ENCODE assay signal across 31 cellular contexts in the genomic region with DNA sequence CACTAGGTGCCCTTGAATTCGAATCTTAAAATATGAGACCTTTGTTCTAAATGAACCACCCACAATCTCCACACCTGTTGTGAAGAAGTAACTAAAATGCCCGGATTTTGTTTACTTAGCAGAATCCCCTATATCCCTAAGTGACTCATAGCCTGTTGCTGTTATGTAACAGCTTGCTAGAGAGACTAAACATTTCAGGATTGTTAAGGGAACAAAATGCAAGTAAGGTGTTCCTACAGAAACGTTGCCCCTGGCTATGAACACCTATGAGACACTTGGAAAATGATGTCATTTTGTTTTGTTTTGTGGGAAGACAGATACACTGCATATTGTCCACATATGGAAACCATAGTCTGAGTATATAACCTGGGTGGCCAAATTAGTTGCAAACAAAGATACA. TPM values are rescaled to one million over a fixed set of nuclear protein-coding genes. Genes with fewer than 3 reads are reported as not detected.
"Had no signal": no experiment of that assay in that cellular context is flagged by ENCODE, and none has a peak within 500 bp of the region (broad histone marks: within the 10 kb centered on the region; RNA-seq: fewer than 3 reads in every experiment).

No MANE protein-coding gene starts in this region.

- H3K27me3 ChIP-seq: adrenal gland, MG63 had no signal

- H3K4me1 ChIP-seq: adrenal gland had no signal

- H3K36me3 ChIP-seq: adrenal gland, MG63 had no signal

- DNase-seq: activated CD4-positive, alpha-beta memory T cell treated with anti-CD3 and anti-CD28 coated beads, Interleukin-2, amount 10 ng/mL, durations not matched to agents 7 days and 5 days; activated CD4-positive, alpha-beta T cell treated with anti-CD3 and anti-CD28 coated beads for 36 hours; activated CD4-positive, alpha-beta T cell treated with anti-CD3 and anti-CD28 coated beads, Interleukin-2, amount 50 U/mL, for 1 hour; activated naive CD4-positive, alpha-beta T cell treated with anti-CD3 and anti-CD28 coated beads, Interleukin-2, amount 50 U/mL, for 16 hours; activated naive CD8-positive, alpha-beta T cell treated with anti-CD3 and anti-CD28 coated beads, Interleukin-2, amount 10 ng/mL, durations not matched to agents 7 days and 5 days; activated T-cell treated with anti-CD3 and anti-CD28 coated beads for 4 hours; activated T-cell treated with anti-CD3 and anti-CD28 coated beads, Interleukin-2, amount 50 U/mL, for 72 hours; adrenal gland; aorta; KG1; MG63; MV-4-11; NCI-H1092 treated with DMSO at 0.1 percent for 48 hours; NCI-H1417 treated with DMSO at 0.1 percent for 48 hours; NCI-H1694; NCI-H2029; NCI-H2107; NCI-H2171 treated with DMSO at 0.1 percent for 48 hours; NCI-H226; NCI-H526; NCI-H82; T-cell had no signal

- H3K4me3 ChIP-seq: adrenal gland, MG63, SK-N-MC had no signal

- H3K27ac ChIP-seq: adrenal gland, SK-N-MC, VCaP had no signal

- ATAC-seq: activated CD4-positive, alpha-beta T cell treated with anti-CD3 and anti-CD28 coated beads for 36 hours; activated T-cell treated with anti-CD3 and anti-CD28 coated beads, Interleukin-2, amount 50 U/mL, for 72 hours; Right ventricle myocardium inferior; T-cell had no signal

- H3K9me3 ChIP-seq: adrenal gland, MG63 had no signal

RNA-seq across cellular contexts. Expression of a gene that starts 24.2 kb away (rescaled TPM):
- total RNA-seq: activated CD4-positive, alpha-beta memory T cell treated with anti-CD3 and anti-CD28 coated beads, Interleukin-2, amount 10 ng/mL, durations not matched to agents 7 days and 5 days; activated CD4-positive, alpha-beta T cell treated with anti-CD3 and anti-CD28 coated beads for 36 hours; activated CD8-positive, alpha-beta memory T cell treated with anti-CD3 and anti-CD28 coated beads for 36 hours; activated naive CD8-positive, alpha-beta T cell treated with anti-CD3 and anti-CD28 coated beads, Interleukin-2, amount 10 ng/mL, durations not matched to agents 7 days and 5 days; activated T-cell treated with anti-CD3 and anti-CD28 coated beads, Interleukin-2, amount 50 U/mL, for 72 hours; activated T-helper 2 cell treated with anti-CD3 and anti-CD28 coated beads, Interferon-gamma antibody, Interleukin-2, Interleukin-4, amounts not matched to agents 10 μg/mL and 5 μg/mL and 100 μg/mL, durations not matched to agents 14 hours and 24 hours and 36 hours; NCI-H460; OCI-LY7; T-helper 2 cell treated with Interferon-gamma antibody and Interleukin-4, amounts not matched to agents 100 ng/mL and 5 ng/mL, for 36 hours had no signal
- polyA plus RNA-seq: IgD-negative memory B cell had no signal
